In the genomic region with DNA sequence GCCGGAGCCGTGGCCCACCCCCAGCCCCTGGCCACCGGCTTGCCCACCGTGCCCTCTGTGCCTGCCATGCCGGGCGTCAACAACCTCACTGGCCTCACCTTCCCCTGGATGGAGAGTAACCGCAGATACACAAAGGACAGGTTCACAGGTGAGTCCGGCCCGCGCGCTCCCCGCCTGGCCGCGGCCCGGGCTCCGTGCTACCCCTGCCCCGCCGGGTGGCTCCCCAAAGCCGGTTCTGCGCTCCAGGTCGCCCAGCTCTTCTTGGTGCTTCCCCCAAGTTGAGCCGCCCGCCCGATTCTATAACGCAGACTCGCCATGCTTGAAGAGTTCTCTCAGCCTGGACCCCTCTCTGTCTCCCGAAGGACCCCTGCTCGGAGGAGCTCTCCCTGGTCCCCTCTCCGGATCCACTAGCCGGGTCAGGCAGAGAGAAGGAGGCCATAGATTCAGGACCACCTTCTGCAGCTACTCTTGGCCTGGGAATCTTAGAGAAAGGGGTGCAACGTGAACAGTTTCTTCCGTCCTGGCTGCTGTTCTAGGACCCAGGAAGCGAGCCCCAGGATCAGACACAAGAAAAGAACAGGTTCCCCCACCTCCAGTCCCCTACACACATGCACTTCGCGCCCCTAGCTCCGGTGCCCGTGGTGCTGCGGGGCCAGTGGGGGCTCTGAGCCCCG, we compare ENCODE assay signal across 14 cellular contexts. TPM values are rescaled to one million over a fixed set of nuclear protein-coding genes. Genes with fewer than 3 reads are reported as not detected.
A peak's percentile ranks its signal among the peaks of the same experiment; 100 is the strongest.
DNase-seq lines count a peak whose midpoint lies in the region; ATAC-seq, FAIRE-seq and TF ChIP-seq lines count a peak whose summit lies in the region.
"Had no signal": no experiment of that assay in that cellular context is flagged by ENCODE, and none has a peak within 500 bp of the region (broad histone marks: within the 10 kb centered on the region; RNA-seq: fewer than 3 reads in every experiment).

No MANE protein-coding gene starts in this region.

- intact Hi-C loops in kidney (cut with DNase I) (no loop called here), spleen (cut with DNase I; ENCODE audit: low total_unique reads) (no loop called here)

- 3 to 7% (median 4%) methylated on average over 11 to 39 of the region's 39 CpGs for whole genome bisulfite sequencing in spleen, 5 donors

- H3K9me3 Mint-ChIP-seq in activated T-cell treated with anti-CD3 and anti-CD28 coated beads, Interleukin-2, amount 50 U/mL, for 24 hours, result no peaks in the 10 kb centered on the region

- TF ChIP-seq CTCF in kidney (IDR thresholded peaks at IDR 0.05; ENCODE audit: borderline replicate concordance, extremely low read depth, insufficient read depth) (no peak), spleen (IDR thresholded peaks at IDR 0.05 in 8 of 11, conservative IDR thresholded peaks at IDR 0.05 in 3 of 11) (no peak), omental fat pad (IDR thresholded peaks at IDR 0.05) (no peak)

- H3K36me3 Mint-ChIP-seq in activated T-cell treated with anti-CD3 and anti-CD28 coated beads, Interleukin-2, amount 50 U/mL, for 24 hours (ENCODE audit: low read depth), result no peaks in the 10 kb centered on the region
- peaks cover 6% of the 10 kb centered on the region for H3K36me3 Mint-ChIP-seq in T-helper 17 cell (ENCODE audit: low read depth)

- H3K9me3 ChIP-seq in T-helper 17 cell (ENCODE audit: control insufficient read depth, low read length, poor library complexity, severe bottlenecking) (no peaks in the 10 kb centered on the region), kidney (ENCODE audit: control insufficient read depth in 1 of 2, low read length in 2 of 2) (no peaks in the 10 kb centered on the region), spleen (no peaks in the 10 kb centered on the region)
- H3K9me3 ChIP-seq: upper lobe of left lung had no signal

- no peak for TF ChIP-seq POLR2A in spleen (IDR thresholded peaks at IDR 0.05)

- peaks cover 2 to 100% (median 85%) of the 10 kb centered on the region in 7 donors for H3K27me3 ChIP-seq in spleen (replicated peaks in 1 of 7)

- peak; percentile 45 for DNase-seq in activated T-cell treated with anti-CD3 and anti-CD28 coated beads, Interleukin-2, amount 50 U/mL, for 24 hours
- DNase-seq in activated T-cell treated with anti-CD3 and anti-CD28 coated beads for 4 hours, result no peak
- no peak for DNase-seq in T-helper 17 cell
- peak; percentile 61 for DNase-seq in kidney
- DNase-seq in spleen, result no peak
- DNase-seq in omental fat pad (ENCODE audit: low spot score), result no peak
- DNase-seq: GDM1, NCI-H1048, T-helper 2 cell had no signal

- peak overlapping the region; percentile 38 for H3K4me3 Mint-ChIP-seq in activated T-cell treated with anti-CD3 and anti-CD28 coated beads, Interleukin-2, amount 50 U/mL, for 24 hours
- peak overlapping the region; percentile 80 for H3K4me3 Mint-ChIP-seq in T-helper 17 cell

- no peak for FAIRE-seq in kidney (lab: Jason Lieb, UNC)

- H3K27ac Mint-ChIP-seq in activated T-cell treated with anti-CD3 and anti-CD28 coated beads, Interleukin-2, amount 50 U/mL, for 24 hours, result no peak overlapping the region
- H3K27ac Mint-ChIP-seq in T-helper 17 cell, result no peak overlapping the region

- no peak for ATAC-seq in T-helper 17 cell
- no peak for ATAC-seq in omental fat pad (ENCODE audit: low FRiP score)
- no peak for ATAC-seq in HG03045 (IDR thresholded peaks at IDR 0.05; ENCODE audit: unreplicated experiment)
- ATAC-seq in HG03196 (IDR thresholded peaks at IDR 0.05; ENCODE audit: unreplicated experiment), result no peak

- peaks cover 37% of the 10 kb centered on the region for H3K4me1 Mint-ChIP-seq in activated T-cell treated with anti-CD3 and anti-CD28 coated beads, Interleukin-2, amount 50 U/mL, for 24 hours (ENCODE audit: low read depth)
- peaks cover 26% of the 10 kb centered on the region for H3K4me1 Mint-ChIP-seq in T-helper 17 cell

- H3K4me3 ChIP-seq in kidney (ENCODE audit: low read length in 2 of 2) (no peak overlapping the region), spleen (peak overlapping the region; percentile 30 to 67 (median 38))

- H3K9ac ChIP-seq in kidney (ENCODE audit: low read length in 2 of 2), result no peak overlapping the region

- peaks cover 88% of the 10 kb centered on the region for H3K27me3 Mint-ChIP-seq in activated T-cell treated with anti-CD3 and anti-CD28 coated beads, Interleukin-2, amount 50 U/mL, for 24 hours
- H3K27me3 Mint-ChIP-seq in T-helper 17 cell, result peaks cover 89% of the 10 kb centered on the region

- no peak overlapping the region for H3K27ac ChIP-seq in kidney (ENCODE audit: low read depth in 2 of 2, low read length in 2 of 2)
- H3K27ac ChIP-seq in spleen, result peak overlapping the region; percentile 63 to 87 (median 80)
- H3K27ac ChIP-seq: upper lobe of left lung had no signal

- peaks cover 0 to 2% of the 10 kb centered on the region in 2 donors for H3K4me1 ChIP-seq in kidney (ENCODE audit: control insufficient read depth in 1 of 2, insufficient read depth in 1 of 2, low read depth in 1 of 2, low read length in 2 of 2)
- peaks cover 21 to 62% (median 47%) of the 10 kb centered on the region in 6 donors for H3K4me1 ChIP-seq in spleen

- H3K36me3 ChIP-seq in kidney (ENCODE audit: control insufficient read depth in 1 of 2, insufficient read depth in 2 of 2, low read length in 2 of 2) (no peaks in the 10 kb centered on the region), spleen (peaks cover 0 to 5% (median 0%) of the 10 kb centered on the region in 6 donors)
- H3K36me3 ChIP-seq: upper lobe of left lung had no signal

RNA-seq across cellular contexts. Expression of a gene that starts 1.0 kb away (rescaled TPM):
- total RNA-seq in T-helper 17 cell (not detected), kidney (not detected), spleen (10 to 100 TPM; 21.0 to 91.5 (median 35.0) TPM), omental fat pad (not detected)
- polyA plus RNA-seq in kidney (ENCODE audit: insufficient read depth, low read depth, low replicate concordance) (not detected), spleen (10 to 100 TPM in 1 of 3 donors, 1 to 10 TPM in 2; 5.7 to 11.7 (median 7.5) TPM)
- total RNA-seq: fibroblast of villous mesenchyme, renal cortical epithelial cell, upper lobe of left lung had no signal

Comparison
In these comparisons a context has a peak if more than half of its experiments do, and no peak if none do; other contexts are left out.
1. DNase-seq: peak in activated T-cell treated with anti-CD3 and anti-CD28 coated beads, Interleukin-2, amount 50 U/mL, for 24 hours (single experiment) and kidney (single experiment); none in activated T-cell treated with anti-CD3 and anti-CD28 coated beads for 4 hours (single experiment), T-helper 17 cell (0 of 3), spleen (single experiment) and omental fat pad (single experiment).
2. H3K27ac ChIP-seq: peak in spleen (8 of 8); none in kidney (0 of 2).
3. H3K4me3 ChIP-seq: peak in spleen (8 of 8); none in kidney (0 of 2).
4. RNA of a gene that starts 1.0 kb away (total RNA-seq): 21.0 to 91.5 TPM in spleen; not detected in T-helper 17 cell, not detected in kidney (single experiment) and not detected in omental fat pad; every median in the first group is over 10 times any median in the second.